In genomic region chr21:46459356-46460112, GRCh38 we compare ENCODE assay signal across 8 cellular contexts. TPM values are rescaled to one million over a fixed set of nuclear protein-coding genes. Genes with fewer than 3 reads are reported as not detected.
DNase-seq lines count a peak whose midpoint lies in the region; ATAC-seq and TF ChIP-seq lines count a peak whose summit lies in the region.

No MANE protein-coding gene starts in this region.

- H3K9me3 Mint-ChIP-seq in Calu3 (ENCODE audit: low read depth, unreplicated experiment), result no peaks in the 10 kb centered on the region
- no peaks in the 10 kb centered on the region for H3K9me3 Mint-ChIP-seq in activated naive CD4-positive, alpha-beta T cell treated with anti-CD3 and anti-CD28 coated beads, Interleukin-2, amount 50 U/mL, for 72 hours

- peak overlapping the region; percentile 74 for H3K4me3 Mint-ChIP-seq in Calu3 (ENCODE audit: low read depth, unreplicated experiment)

- H3K36me3 Mint-ChIP-seq in Calu3 (ENCODE audit: insufficient read depth, unreplicated experiment), result peaks cover 24% of the 10 kb centered on the region
- peaks cover 0 to 9% of the 10 kb centered on the region in 2 donors for H3K36me3 Mint-ChIP-seq in activated naive CD4-positive, alpha-beta T cell treated with anti-CD3 and anti-CD28 coated beads, Interleukin-2, amount 50 U/mL, for 72 hours

- no TSS peak for BruUV-seq in Calu3 (replicated peaks; lab: Mats Ljungman, UMichigan)

- H3K27ac Mint-ChIP-seq in Calu3 (ENCODE audit: unreplicated experiment), result no peak overlapping the region
- peak overlapping the region; percentile 92 to 96 for H3K27ac Mint-ChIP-seq in activated naive CD4-positive, alpha-beta T cell treated with anti-CD3 and anti-CD28 coated beads, Interleukin-2, amount 50 U/mL, for 72 hours

- H3K27me3 Mint-ChIP-seq in Calu3 (ENCODE audit: unreplicated experiment), result no peaks in the 10 kb centered on the region

- intact Hi-C loops in Calu3 (cut with micrococcal nuclease; ENCODE audit: unreplicated experiment), result no loop called here
- intact Hi-C loops in left ventricle myocardium superior (cut with micrococcal nuclease), result no loop called here
- intact Hi-C loops in posterior vena cava (cut with DNase I), result no loop called here

- CTCF ChIA-PET in Calu3 (lab: Charles Lee), result no interaction called here

- no peak for TF ChIP-seq POLR2A in NB4 (IDR thresholded peaks at IDR 0.05; ENCODE audit: extremely low read depth, insufficient read length)

- peak overlapping the region; percentile 67 for H3K4me3 ChIP-seq in NB4 (ENCODE audit: low read depth, low read length)

- peak; percentile 17 for DNase-seq in Calu3
- DNase-seq in NB4 (ENCODE audit: low read depth), result peak; percentile 60
- DNase-seq in activated naive CD4-positive, alpha-beta T cell treated with anti-CD3 and anti-CD28 coated beads, Interleukin-2, amount 50 U/mL, for 72 hours (ENCODE audit: low spot score in 2 of 2), result peak; percentile 23 to 56
- DNase-seq in left ventricle myocardium superior, result peak; percentile 69
- peak; percentile 87 for DNase-seq in posterior vena cava (ENCODE audit: low spot score)
- DNase-seq in DMS79 treated with DMSO at 0.1 percent for 48 hours (lab: John Stamatoyannopoulos, UW), result no peak
- no peak for DNase-seq in NCI-H446 treated with DMSO at 0.1 percent for 48 hours (lab: John Stamatoyannopoulos, UW)

- no peak for ATAC-seq in activated naive CD4-positive, alpha-beta T cell treated with anti-CD3 and anti-CD28 coated beads, Interleukin-2, amount 50 U/mL, for 72 hours
- ATAC-seq in left ventricle myocardium superior (peak; percentile 18), HG03139 (IDR thresholded peaks at IDR 0.05; ENCODE audit: unreplicated experiment) (no peak)

- TF ChIP-seq CTCF in Calu3 (IDR thresholded peaks at IDR 0.05; ENCODE audit: unreplicated experiment) (no peak), NB4 (IDR thresholded peaks at IDR 0.05; ENCODE audit: low read depth, low read length) (no peak)

- H3K4me1 Mint-ChIP-seq in Calu3 (ENCODE audit: low read depth, unreplicated experiment), result peaks cover 8% of the 10 kb centered on the region

RNA-seq across cellular contexts. Expression of gene DIP2A, which starts 0.8 kb away (rescaled TPM):
- total RNA-seq in Calu3 (2022) (27.8 and 29.3 TPM in 2 replicates), left ventricle myocardium superior (28.5 TPM), posterior vena cava (10 to 100 TPM; 24.3 to 26.4 TPM)
- total RNA-seq in activated naive CD4-positive, alpha-beta T cell treated with anti-CD3 and anti-CD28 coated beads, Interleukin-2, amount 50 U/mL, for 72 hours, result 10 to 100 TPM; 42.4 to 60.1 TPM

Comparison
In these comparisons a context has a peak if more than half of its experiments do, and no peak if none do; other contexts are left out.
1. DNase-seq: peak in Calu3 (single experiment), NB4 (single experiment), activated naive CD4-positive, alpha-beta T cell treated with anti-CD3 and anti-CD28 coated beads, Interleukin-2, amount 50 U/mL, for 72 hours (2 of 2), left ventricle myocardium superior (single experiment) and posterior vena cava (single experiment); none in DMS79 treated with DMSO at 0.1 percent for 48 hours (single experiment) and NCI-H446 treated with DMSO at 0.1 percent for 48 hours (single experiment).